In the genomic region with DNA sequence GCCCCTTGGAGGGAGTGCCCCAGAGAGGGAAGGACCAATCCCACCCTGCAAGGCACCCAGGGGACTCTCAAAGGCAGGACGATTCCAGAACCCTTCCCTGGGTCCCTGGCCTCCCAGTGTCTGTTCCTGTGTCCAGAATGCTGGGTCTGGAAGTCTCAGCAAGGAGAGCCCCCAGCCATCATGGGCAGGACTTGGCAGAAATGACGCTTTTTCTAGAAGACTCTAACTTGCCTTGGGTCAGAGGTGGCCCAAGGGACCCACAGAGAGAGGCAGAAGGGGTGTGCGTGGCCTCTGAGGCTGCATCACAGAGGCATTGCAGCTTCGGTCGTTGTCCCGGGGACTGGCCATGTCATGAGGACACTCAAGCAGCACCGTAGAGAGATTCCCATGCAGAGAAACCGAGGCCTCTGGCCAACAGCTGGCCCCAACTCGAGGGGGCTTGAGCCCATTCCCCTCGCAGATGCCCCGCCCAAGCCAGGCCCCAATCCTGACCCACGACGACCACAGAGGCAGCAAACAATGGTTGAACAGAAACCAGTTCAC, we compare ENCODE assay signal across 22 cellular contexts. TPM values are rescaled to one million over a fixed set of nuclear protein-coding genes. Genes with fewer than 3 reads are reported as not detected.
DNase-seq lines count a peak whose midpoint lies in the region; ATAC-seq and TF ChIP-seq lines count a peak whose summit lies in the region.
"Had no signal": no experiment of that assay in that cellular context is flagged by ENCODE, and none has a peak within 500 bp of the region (broad histone marks: within the 10 kb centered on the region; RNA-seq: fewer than 3 reads in every experiment).

No MANE protein-coding gene starts in this region.

- ATAC-seq in activated CD8-positive, alpha-beta memory T cell treated with anti-CD3 and anti-CD28 coated beads, Interleukin-2, amount 10 ng/mL, durations not matched to agents 7 days and 5 days = no peak
- ATAC-seq in left lobe of liver = no peak
- ATAC-seq: mucosa of descending colon, psoas muscle had no signal

- H3K4me3 ChIP-seq in prostate gland = no peak overlapping the region
- H3K4me3 ChIP-seq: mucosa of descending colon, psoas muscle, SJSA1, uterus had no signal

- peaks cover 22% of the 10 kb centered on the region for H3K4me1 Mint-ChIP-seq in activated CD4-positive, alpha-beta T cell treated with anti-CD3 and anti-CD28 coated beads, Interleukin-2, amount 10 ng/mL, durations not matched to agents 7 days and 5 days
- H3K4me1 Mint-ChIP-seq in activated CD8-positive, alpha-beta memory T cell treated with anti-CD3 and anti-CD28 coated beads, Interleukin-2, amount 10 ng/mL, durations not matched to agents 7 days and 5 days = peaks cover 10% of the 10 kb centered on the region

- no peaks in the 10 kb centered on the region for H3K36me3 Mint-ChIP-seq in activated CD4-positive, alpha-beta T cell treated with anti-CD3 and anti-CD28 coated beads, Interleukin-2, amount 10 ng/mL, durations not matched to agents 7 days and 5 days (ENCODE audit: low read depth)
- H3K36me3 Mint-ChIP-seq in activated CD8-positive, alpha-beta memory T cell treated with anti-CD3 and anti-CD28 coated beads, Interleukin-2, amount 10 ng/mL, durations not matched to agents 7 days and 5 days = no peaks in the 10 kb centered on the region

- peak overlapping the region; percentile 36 for H3K27ac Mint-ChIP-seq in activated CD4-positive, alpha-beta T cell treated with anti-CD3 and anti-CD28 coated beads, Interleukin-2, amount 10 ng/mL, durations not matched to agents 7 days and 5 days
- H3K27ac Mint-ChIP-seq in activated CD8-positive, alpha-beta memory T cell treated with anti-CD3 and anti-CD28 coated beads, Interleukin-2, amount 10 ng/mL, durations not matched to agents 7 days and 5 days = no peak overlapping the region
- H3K27ac Mint-ChIP-seq: dendritic cell treated with granulocyte-macrophage colony-stimulating factor and Interleukin-4, amounts not matched to agents 40 ng/mL and 50 ng/mL, for 4 days had no signal

- no peaks in the 10 kb centered on the region for H3K27me3 ChIP-seq in prostate gland (replicated peaks; ENCODE audit: insufficient read depth)
- H3K27me3 ChIP-seq: SJSA1, uterus had no signal

- H3K36me3 ChIP-seq in prostate gland = no peaks in the 10 kb centered on the region
- H3K36me3 ChIP-seq: SJSA1, uterus had no signal

- no peak for TF ChIP-seq CTCF in prostate gland (IDR thresholded peaks at IDR 0.05)

- no peaks in the 10 kb centered on the region for H3K9me3 Mint-ChIP-seq in activated CD4-positive, alpha-beta T cell treated with anti-CD3 and anti-CD28 coated beads, Interleukin-2, amount 10 ng/mL, durations not matched to agents 7 days and 5 days
- no peaks in the 10 kb centered on the region for H3K9me3 Mint-ChIP-seq in activated CD8-positive, alpha-beta memory T cell treated with anti-CD3 and anti-CD28 coated beads, Interleukin-2, amount 10 ng/mL, durations not matched to agents 7 days and 5 days (ENCODE audit: low read depth)
- H3K9me3 Mint-ChIP-seq: dendritic cell treated with granulocyte-macrophage colony-stimulating factor and Interleukin-4, amounts not matched to agents 40 ng/mL and 50 ng/mL, for 4 days; stimulated activated naive CD8-positive, alpha-beta T cell treated with anti-CD3 and anti-CD28 coated beads, Interleukin-15, Interleukin-2, amounts not matched to agents 100 ng/mL and 50 ng/mL, for 24 hours had no signal

- no peaks in the 10 kb centered on the region for H3K27me3 Mint-ChIP-seq in activated CD4-positive, alpha-beta T cell treated with anti-CD3 and anti-CD28 coated beads, Interleukin-2, amount 10 ng/mL, durations not matched to agents 7 days and 5 days
- no peaks in the 10 kb centered on the region for H3K27me3 Mint-ChIP-seq in activated CD8-positive, alpha-beta memory T cell treated with anti-CD3 and anti-CD28 coated beads, Interleukin-2, amount 10 ng/mL, durations not matched to agents 7 days and 5 days
- H3K27me3 Mint-ChIP-seq: dendritic cell treated with granulocyte-macrophage colony-stimulating factor and Interleukin-4, amounts not matched to agents 40 ng/mL and 50 ng/mL, for 4 days; stimulated activated naive CD8-positive, alpha-beta T cell treated with anti-CD3 and anti-CD28 coated beads, Interleukin-15, Interleukin-2, amounts not matched to agents 100 ng/mL and 50 ng/mL, for 24 hours had no signal

- H3K4me1 ChIP-seq in prostate gland (replicated peaks) = peaks cover 8% of the 10 kb centered on the region

- H3K4me3 Mint-ChIP-seq in activated CD4-positive, alpha-beta T cell treated with anti-CD3 and anti-CD28 coated beads, Interleukin-2, amount 10 ng/mL, durations not matched to agents 7 days and 5 days = no peak overlapping the region
- no peak overlapping the region for H3K4me3 Mint-ChIP-seq in activated CD8-positive, alpha-beta memory T cell treated with anti-CD3 and anti-CD28 coated beads, Interleukin-2, amount 10 ng/mL, durations not matched to agents 7 days and 5 days
- H3K4me3 Mint-ChIP-seq: dendritic cell treated with granulocyte-macrophage colony-stimulating factor and Interleukin-4, amounts not matched to agents 40 ng/mL and 50 ng/mL, for 4 days; stimulated activated naive CD8-positive, alpha-beta T cell treated with anti-CD3 and anti-CD28 coated beads, Interleukin-15, Interleukin-2, amounts not matched to agents 100 ng/mL and 50 ng/mL, for 24 hours had no signal

- CTCF ChIA-PET in activated CD4-positive, alpha-beta T cell treated with anti-CD3 and anti-CD28 coated beads, Interleukin-2, amount 10 ng/mL, durations not matched to agents 7 days and 5 days (lab: Charles Lee) = no interaction called here
- CTCF ChIA-PET in activated CD8-positive, alpha-beta memory T cell treated with anti-CD3 and anti-CD28 coated beads, Interleukin-2, amount 10 ng/mL, durations not matched to agents 7 days and 5 days (lab: Charles Lee) = no interaction called here

- no peak for DNase-seq in activated CD4-positive, alpha-beta T cell treated with anti-CD3 and anti-CD28 coated beads, Interleukin-2, amount 10 ng/mL, durations not matched to agents 7 days and 5 days
- no peak for DNase-seq in activated CD4-positive, alpha-beta T cell treated with anti-CD3 and anti-CD28 coated beads, Interleukin-2, amount 50 U/mL, for 4 hours
- DNase-seq in activated CD8-positive, alpha-beta memory T cell treated with anti-CD3 and anti-CD28 coated beads, Interleukin-2, amount 10 ng/mL, durations not matched to agents 7 days and 5 days = peak; percentile 38
- DNase-seq in left lobe of liver (ENCODE audit: low spot score) (peak; percentile 38), prostate gland (ENCODE audit: low spot score) (peak; percentile 2), pons (ENCODE audit: low spot score) (no peak), kidney glomerular epithelial cell (lab: John Stamatoyannopoulos, UW) (no peak), NCI-H1417 (lab: John Stamatoyannopoulos, UW) (no peak)
- DNase-seq: activated CD4-positive, alpha-beta T cell treated with anti-CD3 and anti-CD28 coated beads, Interleukin-2, amount 50 U/mL, for 48 hours; activated gamma-delta T cell; DND-41; IMR-90; NCI-H2081 treated with DMSO at 0.1 percent for 48 hours; NCI-H524; OCI-M1 had no signal

- POLR2A ChIA-PET in activated CD4-positive, alpha-beta T cell treated with anti-CD3 and anti-CD28 coated beads, Interleukin-2, amount 10 ng/mL, durations not matched to agents 7 days and 5 days (lab: Charles Lee) = no interaction called here

- WGBS in prostate gland = 82% methylated on average over 13 of the region's 13 CpGs

- TF ChIP-seq POLR2A in prostate gland (IDR thresholded peaks at IDR 0.05) = no peak

- intact Hi-C loops in prostate gland (cut with DNase I) = loop anchor here (5.0 to 10.0 kb wide), 3 partner anchors 52 to 125 kb away; no protein-coding TSS in a partner anchor

- no peak overlapping the region for H3K27ac ChIP-seq in prostate gland
- H3K27ac ChIP-seq: psoas muscle, SJSA1, uterus had no signal

- no peaks in the 10 kb centered on the region for H3K9me3 ChIP-seq in prostate gland
- H3K9me3 ChIP-seq: mucosa of descending colon, psoas muscle, SJSA1, uterus had no signal

RNA-seq across cellular contexts. Expression of a gene that starts 57.8 kb away (rescaled TPM):
- under 1 TPM; 0.32 to 0.40 TPM for total RNA-seq in activated CD4-positive, alpha-beta T cell treated with anti-CD3 and anti-CD28 coated beads, Interleukin-2, amount 10 ng/mL, durations not matched to agents 7 days and 5 days
- under 1 TPM; 0.30 to 0.50 TPM for total RNA-seq in activated CD8-positive, alpha-beta memory T cell treated with anti-CD3 and anti-CD28 coated beads, Interleukin-2, amount 10 ng/mL, durations not matched to agents 7 days and 5 days
- 0.05 TPM for total RNA-seq in left lobe of liver
- total RNA-seq in prostate gland = 1 to 10 TPM; 1.4 to 2.0 TPM
- total RNA-seq: A673 had no signal

Comparison
In these comparisons a context has a peak if more than half of its experiments do, and no peak if none do; other contexts are left out.
1. DNase-seq: peak in activated CD8-positive, alpha-beta memory T cell treated with anti-CD3 and anti-CD28 coated beads, Interleukin-2, amount 10 ng/mL, durations not matched to agents 7 days and 5 days (single experiment), left lobe of liver (single experiment) and prostate gland (single experiment); none in activated CD4-positive, alpha-beta T cell treated with anti-CD3 and anti-CD28 coated beads, Interleukin-2, amount 10 ng/mL, durations not matched to agents 7 days and 5 days (single experiment), activated CD4-positive, alpha-beta T cell treated with anti-CD3 and anti-CD28 coated beads, Interleukin-2, amount 50 U/mL, for 4 hours (0 of 2), pons (single experiment), kidney glomerular epithelial cell (single experiment) and NCI-H1417 (0 of 3).